ENCODE assay signal across 26 cellular contexts in genomic region chr11:99171330-99171729, GRCh38.
"Had no signal": no experiment of that assay in that cellular context is flagged by ENCODE, and none has a peak within 500 bp of the region (broad histone marks: within the 10 kb centered on the region; RNA-seq: fewer than 3 reads in every experiment).

No MANE protein-coding gene starts in this region.

- H2AFZ ChIP-seq: hepatocyte had no signal

- DNase-seq: colonic mucosa; cortex of kidney; dermis blood vessel endothelial cell; dorsolateral prefrontal cortex; effector CD4-positive, alpha-beta T cell; effector CD8-positive, alpha-beta T cell; effector memory CD4-positive, alpha-beta T cell; effector memory CD8-positive, alpha-beta T cell; endodermal cell; erythroblast; esophagus squamous epithelium; foreskin fibroblast; foreskin melanocyte; gastrocnemius medialis; glutamatergic neuron; head of caudate nucleus; heart left ventricle; heart right ventricle had no signal

- H3K9me3 Mint-ChIP-seq: endodermal cell had no signal

- H3K36me3 ChIP-seq: colonic mucosa, esophagus muscularis mucosa, esophagus squamous epithelium, gastrocnemius medialis, gastroesophageal sphincter, heart left ventricle, heart right ventricle had no signal

- H3K27me3 Mint-ChIP-seq: dendritic cell treated with granulocyte-macrophage colony-stimulating factor and Interleukin-4, amounts not matched to agents 40 ng/mL and 50 ng/mL, for 4 days; effector memory CD8-positive, alpha-beta T cell had no signal

- H3K27ac ChIP-seq: colonic mucosa, coronary artery, dorsolateral prefrontal cortex, epithelial cell of prostate, esophagus muscularis mucosa, esophagus squamous epithelium, foreskin keratinocyte, gastrocnemius medialis, gastroesophageal sphincter, heart left ventricle, heart right ventricle, hepatocyte had no signal

- H3K27ac Mint-ChIP-seq: dendritic cell treated with granulocyte-macrophage colony-stimulating factor and Interleukin-4, amounts not matched to agents 40 ng/mL and 50 ng/mL, for 4 days; effector memory CD8-positive, alpha-beta T cell; endodermal cell had no signal

- H3K79me2 ChIP-seq: hepatocyte had no signal

- H3K4me2 ChIP-seq: hepatocyte had no signal

- ATAC-seq: effector memory CD8-positive, alpha-beta T cell; esophagus mucosa; foreskin keratinocyte; gastrocnemius medialis; gastroesophageal sphincter; heart left ventricle; heart right ventricle had no signal

- H3K27me3 ChIP-seq: colonic mucosa, dorsolateral prefrontal cortex, esophagus muscularis mucosa, esophagus squamous epithelium, foreskin keratinocyte, gastrocnemius medialis, gastroesophageal sphincter, heart left ventricle, heart right ventricle, hepatocyte had no signal

- H3K4me3 ChIP-seq: colonic mucosa, coronary artery, dorsolateral prefrontal cortex, esophagus muscularis mucosa, esophagus squamous epithelium, gastrocnemius medialis, gastroesophageal sphincter, heart left ventricle, heart right ventricle, hepatocyte had no signal

- H3K4me1 ChIP-seq: colonic mucosa, esophagus muscularis mucosa, esophagus squamous epithelium, foreskin keratinocyte, gastrocnemius medialis, gastroesophageal sphincter, heart left ventricle, heart right ventricle had no signal

- H3K9me3 ChIP-seq: colonic mucosa, esophagus muscularis mucosa, esophagus squamous epithelium, gastrocnemius medialis, gastroesophageal sphincter, heart right ventricle had no signal

- H3K4me3 Mint-ChIP-seq: dendritic cell treated with granulocyte-macrophage colony-stimulating factor and Interleukin-4, amounts not matched to agents 40 ng/mL and 50 ng/mL, for 4 days; effector memory CD8-positive, alpha-beta T cell; endodermal cell had no signal
